In genomic region chr20:35772563-35773058, GRCh38 we compare ENCODE assay signal across 1 cellular context.
TF ChIP-seq lines count a peak whose summit lies in the region.

No MANE protein-coding gene starts in this region.

TF ChIP-seq in HCT116, 20 proteins besides CTCF, POLR2A, EP300 and RAD21 (continued from another document):
- TF ChIP-seq ZBTB33 (IDR thresholded peaks at IDR 0.05; ENCODE audit: extremely low read depth, insufficient replicate concordance, low read length): no peak
- TF ChIP-seq ZFX (IDR thresholded peaks at IDR 0.05): no peak
- no peak for TF ChIP-seq SP1 (IDR thresholded peaks at IDR 0.05; ENCODE audit: low read depth)
- no peak for TF ChIP-seq REST (IDR thresholded peaks at IDR 0.05; ENCODE audit: low read depth)
- no peak for TF ChIP-seq ZNF274 (IDR thresholded peaks at IDR 0.05; ENCODE audit: low read depth, low read length)
- no peak for TF ChIP-seq FOSL1 (IDR thresholded peaks at IDR 0.05; ENCODE audit: low read depth)
- TF ChIP-seq SIN3A (IDR thresholded peaks at IDR 0.05; ENCODE audit: low read depth): no peak
- TF ChIP-seq YY1 (IDR thresholded peaks at IDR 0.05; ENCODE audit: extremely low read depth, insufficient replicate concordance, low read depth, low read length): no peak
- TF ChIP-seq EZH2phosphoT487 (IDR thresholded peaks at IDR 0.05; ENCODE audit: borderline replicate concordance): no peak
- TF ChIP-seq CBX3 (IDR thresholded peaks at IDR 0.05; ENCODE audit: low read depth): no peak
